In genomic region chr17:20666689-20667088, GRCh38 we compare ENCODE assay signal across 7 cellular contexts.
A peak's percentile ranks its signal among the peaks of the same experiment; 100 is the strongest.
DNase-seq lines count a peak whose midpoint lies in the region; ATAC-seq, FAIRE-seq and TF ChIP-seq lines count a peak whose summit lies in the region.
"Not testable (repeated sequence)": the region's sequence is repeated elsewhere in the genome, so short reads cannot be mapped to it uniquely, and the experiment has no call there.

No MANE protein-coding gene starts in this region.

- H3K27ac ChIP-seq in GM23248; cardiac muscle cell; small intestine (ENCODE audit: low read depth in 1 of 2, low read length in 1 of 2): not testable (repeated sequence)

- H3K4me2 ChIP-seq in GM23248 (ENCODE audit: unreplicated experiment), result not testable (repeated sequence)

- 54 to 55% methylated on average over 5 to 6 of the region's 6 CpGs for WGBS in GM23248 (ENCODE audit: low coverage in 1 of 2, low lambda C conversion rate in 2 of 2, missing lambda C conversion rate in 2 of 2), 2 experiments
- WGBS in small intestine, 3 donors, result 62 to 72% (median 67%) methylated on average over 6 of the region's 6 CpGs

- H3K79me2 ChIP-seq in GM23248 (ENCODE audit: insufficient read depth), result not testable (repeated sequence)

- not testable (repeated sequence) for H3K4me3 Mint-ChIP-seq in activated T-helper 17 cell treated with anti-CD3 and anti-CD28 coated beads, Interleukin-2, amount 50 U/mL, for 72 hours; effector memory CD8-positive, alpha-beta T cell

- not testable (repeated sequence) for H3K27me3 Mint-ChIP-seq in activated T-helper 17 cell treated with anti-CD3 and anti-CD28 coated beads, Interleukin-2, amount 50 U/mL, for 72 hours; effector memory CD8-positive, alpha-beta T cell

- not testable (repeated sequence) for H3K9me3 Mint-ChIP-seq in activated T-helper 17 cell treated with anti-CD3 and anti-CD28 coated beads, Interleukin-2, amount 50 U/mL, for 72 hours; effector memory CD8-positive, alpha-beta T cell

- in situ Hi-C loops in GM23248 (cut with MboI), result not testable (repeated sequence)

- peak; percentile 46 for DNase-seq in GM23248
- DNase-seq in NCI-H226, result peak; percentile 12
- DNase-seq in UCSD-AML1 (lab: John Stamatoyannopoulos, UW; ENCODE audit: unreplicated experiment), result peak; percentile 40
- not testable (repeated sequence) for DNase-seq in effector memory CD8-positive, alpha-beta T cell
- DNase-seq in cardiac muscle cell (ENCODE audit: low read depth in 1 of 2, low spot score in 1 of 2), result peak in 1 of 2 donors; percentile 33
- peak; percentile 29 for DNase-seq in small intestine

- not testable (repeated sequence) for H3K9ac ChIP-seq in GM23248

- not testable (repeated sequence) for H3K9me2 ChIP-seq in GM23248 (ENCODE audit: insufficient read depth)

- not testable (repeated sequence) for H3K36me3 Mint-ChIP-seq in activated T-helper 17 cell treated with anti-CD3 and anti-CD28 coated beads, Interleukin-2, amount 50 U/mL, for 72 hours (ENCODE audit: low read depth); effector memory CD8-positive, alpha-beta T cell (ENCODE audit: insufficient read depth)

- H3K36me3 ChIP-seq in GM23248 (ENCODE audit: low read depth); cardiac muscle cell; small intestine (ENCODE audit: control insufficient read depth in 2 of 2, insufficient read depth in 2 of 2, low read length in 2 of 2): not testable (repeated sequence)

- TF ChIP-seq CTCF in cardiac muscle cell (IDR thresholded peaks at IDR 0.05; ENCODE audit: low read depth, low read length), result peak; percentile 4

- FAIRE-seq in small intestine (lab: Jason Lieb, UNC), result not testable (repeated sequence)

- not testable (repeated sequence) for H3K4me1 ChIP-seq in GM23248 (ENCODE audit: insufficient read depth); cardiac muscle cell (ENCODE audit: low read depth); small intestine (ENCODE audit: control insufficient read depth in 2 of 2, insufficient read depth in 1 of 2, low read depth in 1 of 2, low read length in 1 of 2)

- H3K4me1 Mint-ChIP-seq in activated T-helper 17 cell treated with anti-CD3 and anti-CD28 coated beads, Interleukin-2, amount 50 U/mL, for 72 hours; effector memory CD8-positive, alpha-beta T cell (ENCODE audit: low read depth in 2 of 2): not testable (repeated sequence)

- H3K4me3 ChIP-seq in GM23248; cardiac muscle cell; small intestine (ENCODE audit: low read depth in 1 of 2, low read length in 2 of 2): not testable (repeated sequence)

- not testable (repeated sequence) for H4K20me1 ChIP-seq in GM23248 (ENCODE audit: insufficient read depth)

- not testable (repeated sequence) for H3F3A ChIP-seq in GM23248 (ENCODE audit: insufficient read depth)

- not testable (repeated sequence) for H3K27ac Mint-ChIP-seq in activated T-helper 17 cell treated with anti-CD3 and anti-CD28 coated beads, Interleukin-2, amount 50 U/mL, for 72 hours; effector memory CD8-positive, alpha-beta T cell

- not testable (repeated sequence) for H2AFZ ChIP-seq in GM23248

- not testable (repeated sequence) for H3K27me3 ChIP-seq in GM23248 (replicated peaks; ENCODE audit: insufficient read depth); cardiac muscle cell; small intestine (ENCODE audit: control insufficient read depth in 2 of 2, insufficient read depth in 2 of 2, low read length in 2 of 2)

- H3K9me3 ChIP-seq in GM23248 (ENCODE audit: low read depth); cardiac muscle cell (ENCODE audit: low read depth); small intestine (ENCODE audit: control insufficient read depth, low read depth): not testable (repeated sequence)

- peak; percentile 78 for ATAC-seq in activated T-helper 17 cell treated with anti-CD3 and anti-CD28 coated beads, Interleukin-2, amount 50 U/mL, for 72 hours (replicated peaks)
- peak; percentile 22 for ATAC-seq in effector memory CD8-positive, alpha-beta T cell (replicated peaks)
